1 cellular context compared by ENCODE assay signal in genomic region chr10:21099291-21099800, GRCh38.
TF ChIP-seq lines count a peak whose summit lies in the region.

No MANE protein-coding gene starts in this region.

TF ChIP-seq in K562, 482 proteins besides CTCF, POLR2A, EP300 and RAD21 (continued from another document and continues in another):
- no peak for TF ChIP-seq MTF1 (CRISPR knock-in tag; IDR thresholded peaks at IDR 0.05; ENCODE audit: borderline replicate concordance)
- no peak for TF ChIP-seq ZNF133 (CRISPR knock-in tag; IDR thresholded peaks at IDR 0.05)
- TF ChIP-seq, protein P1, sequence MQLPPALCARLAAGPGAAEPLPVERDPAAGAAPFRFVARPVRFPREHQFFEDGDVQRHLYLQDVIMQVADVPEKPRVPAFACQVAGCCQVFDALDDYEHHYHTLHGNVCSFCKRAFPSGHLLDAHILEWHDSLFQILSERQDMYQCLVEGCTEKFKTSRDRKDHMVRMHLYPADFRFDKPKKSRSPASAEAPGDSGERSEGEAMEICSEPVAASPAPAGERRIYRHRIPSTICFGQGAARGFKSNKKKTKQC (CRISPR knock-in tag; IDR thresholded peaks at IDR 0.05): no peak
- TF ChIP-seq CBFB (CRISPR knock-in tag; IDR thresholded peaks at IDR 0.05): no peak
- peak; percentile 94 for TF ChIP-seq ZNF584 (CRISPR knock-in tag; IDR thresholded peaks at IDR 0.05; ENCODE audit: low read depth)
- TF ChIP-seq PCBP2 (IDR thresholded peaks at IDR 0.05; ENCODE audit: low read depth, low read length, poor library complexity, severe bottlenecking): no peak
- TF ChIP-seq, protein P2, sequence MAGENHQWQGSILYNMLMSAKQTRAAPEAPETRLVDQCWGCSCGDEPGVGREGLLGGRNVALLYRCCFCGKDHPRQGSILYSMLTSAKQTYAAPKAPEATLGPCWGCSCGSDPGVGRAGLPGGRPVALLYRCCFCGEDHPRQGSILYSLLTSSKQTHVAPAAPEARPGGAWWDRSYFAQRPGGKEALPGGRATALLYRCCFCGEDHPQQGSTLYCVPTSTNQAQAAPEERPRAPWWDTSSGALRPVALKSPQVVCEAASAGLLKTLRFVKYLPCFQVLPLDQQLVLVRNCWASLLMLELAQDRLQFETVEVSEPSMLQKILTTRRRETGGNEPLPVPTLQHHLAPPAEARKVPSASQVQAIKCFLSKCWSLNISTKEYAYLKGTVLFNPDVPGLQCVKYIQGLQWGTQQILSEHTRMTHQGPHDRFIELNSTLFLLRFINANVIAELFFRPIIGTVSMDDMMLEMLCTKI (IDR thresholded peaks at IDR 0.05; ENCODE audit: partially characterized antibody): no peak
- no peak for TF ChIP-seq SIN3B (IDR thresholded peaks at IDR 0.05; ENCODE audit: low read depth)
- no peak for TF ChIP-seq BRCA1 (IDR thresholded peaks at IDR 0.05)
- no peak for TF ChIP-seq BRCA1 (CRISPR knock-in tag; IDR thresholded peaks at IDR 0.05)
- TF ChIP-seq CEBPB (tag; IDR thresholded peaks at IDR 0.05): no peak
- no peak for TF ChIP-seq NFRKB (IDR thresholded peaks at IDR 0.05; ENCODE audit: low read depth)
- no peak for TF ChIP-seq GTF2F1 (IDR thresholded peaks at IDR 0.05; ENCODE audit: low read depth, low read length)
- TF ChIP-seq, protein P3, sequence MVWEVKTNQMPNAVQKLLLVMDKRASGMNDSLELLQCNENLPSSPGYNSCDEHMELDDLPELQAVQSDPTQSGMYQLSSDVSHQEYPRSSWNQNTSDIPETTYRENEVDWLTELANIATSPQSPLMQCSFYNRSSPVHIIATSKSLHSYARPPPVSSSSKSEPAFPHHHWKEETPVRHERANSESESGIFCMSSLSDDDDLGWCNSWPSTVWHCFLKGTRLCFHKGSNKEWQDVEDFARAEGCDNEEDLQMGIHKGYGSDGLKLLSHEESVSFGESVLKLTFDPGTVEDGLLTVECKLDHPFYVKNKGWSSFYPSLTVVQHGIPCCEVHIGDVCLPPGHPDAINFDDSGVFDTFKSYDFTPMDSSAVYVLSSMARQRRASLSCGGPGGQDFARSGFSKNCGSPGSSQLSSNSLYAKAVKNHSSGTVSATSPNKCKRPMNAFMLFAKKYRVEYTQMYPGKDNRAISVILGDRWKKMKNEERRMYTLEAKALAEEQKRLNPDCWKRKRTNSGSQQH (CRISPR knock-in tag; IDR thresholded peaks at IDR 0.05): no peak
- TF ChIP-seq ZNF766 (CRISPR knock-in tag; conservative IDR thresholded peaks at IDR 0.05): peak; percentile 64; the same call in 1 of the 2 replicates
- no peak for TF ChIP-seq PHF20 (IDR thresholded peaks at IDR 0.05; ENCODE audit: partially characterized antibody)
- no peak for TF ChIP-seq MYBL2 (IDR thresholded peaks at IDR 0.05; ENCODE audit: low read depth)
- TF ChIP-seq MYBL2 (CRISPR knock-in tag; IDR thresholded peaks at IDR 0.05; ENCODE audit: borderline replicate concordance): no peak
- no peak for TF ChIP-seq ZNF316 (IDR thresholded peaks at IDR 0.05)
- no peak for TF ChIP-seq TAF7 (tag; IDR thresholded peaks at IDR 0.05)
- no peak for TF ChIP-seq HDAC3 (IDR thresholded peaks at IDR 0.05; ENCODE audit: borderline replicate concordance, partially characterized antibody)
- no peak for TF ChIP-seq ZNF121 (CRISPR knock-in tag; conservative IDR thresholded peaks at IDR 0.05)
- TF ChIP-seq ZHX1 (conservative IDR thresholded peaks at IDR 0.05; ENCODE audit: low read length): no peak
- peak; percentile 56; the same call in 1 of the 2 replicates for TF ChIP-seq ZNF239 (CRISPR knock-in tag; IDR thresholded peaks at IDR 0.05)
- TF ChIP-seq, protein P4, sequence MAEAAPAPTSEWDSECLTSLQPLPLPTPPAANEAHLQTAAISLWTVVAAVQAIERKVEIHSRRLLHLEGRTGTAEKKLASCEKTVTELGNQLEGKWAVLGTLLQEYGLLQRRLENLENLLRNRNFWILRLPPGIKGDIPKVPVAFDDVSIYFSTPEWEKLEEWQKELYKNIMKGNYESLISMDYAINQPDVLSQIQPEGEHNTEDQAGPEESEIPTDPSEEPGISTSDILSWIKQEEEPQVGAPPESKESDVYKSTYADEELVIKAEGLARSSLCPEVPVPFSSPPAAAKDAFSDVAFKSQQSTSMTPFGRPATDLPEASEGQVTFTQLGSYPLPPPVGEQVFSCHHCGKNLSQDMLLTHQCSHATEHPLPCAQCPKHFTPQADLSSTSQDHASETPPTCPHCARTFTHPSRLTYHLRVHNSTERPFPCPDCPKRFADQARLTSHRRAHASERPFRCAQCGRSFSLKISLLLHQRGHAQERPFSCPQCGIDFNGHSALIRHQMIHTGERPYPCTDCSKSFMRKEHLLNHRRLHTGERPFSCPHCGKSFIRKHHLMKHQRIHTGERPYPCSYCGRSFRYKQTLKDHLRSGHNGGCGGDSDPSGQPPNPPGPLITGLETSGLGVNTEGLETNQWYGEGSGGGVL (CRISPR knock-in tag; IDR thresholded peaks at IDR 0.05): no peak
- no peak for TF ChIP-seq TAF15 (IDR thresholded peaks at IDR 0.05; ENCODE audit: low read depth, low read length)
- TF ChIP-seq, protein P5, sequence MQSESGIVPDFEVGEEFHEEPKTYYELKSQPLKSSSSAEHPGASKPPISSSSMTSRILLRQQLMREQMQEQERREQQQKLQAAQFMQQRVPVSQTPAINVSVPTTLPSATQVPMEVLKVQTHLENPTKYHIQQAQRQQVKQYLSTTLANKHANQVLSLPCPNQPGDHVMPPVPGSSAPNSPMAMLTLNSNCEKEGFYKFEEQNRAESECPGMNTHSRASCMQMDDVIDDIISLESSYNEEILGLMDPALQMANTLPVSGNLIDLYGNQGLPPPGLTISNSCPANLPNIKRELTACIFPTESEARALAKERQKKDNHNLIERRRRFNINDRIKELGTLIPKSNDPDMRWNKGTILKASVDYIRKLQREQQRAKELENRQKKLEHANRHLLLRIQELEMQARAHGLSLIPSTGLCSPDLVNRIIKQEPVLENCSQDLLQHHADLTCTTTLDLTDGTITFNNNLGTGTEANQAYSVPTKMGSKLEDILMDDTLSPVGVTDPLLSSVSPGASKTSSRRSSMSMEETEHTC (IDR thresholded peaks at IDR 0.05): no peak
- no peak for TF ChIP-seq SP2 (IDR thresholded peaks at IDR 0.05; ENCODE audit: extremely low read depth, low read depth, low read length, poor library complexity, severe bottlenecking)
- TF ChIP-seq ZNF395 (CRISPR knock-in tag; IDR thresholded peaks at IDR 0.05): peak; percentile 63
- TF ChIP-seq WHSC1 (IDR thresholded peaks at IDR 0.05; ENCODE audit: low read length): no peak
- no peak for TF ChIP-seq PPARD (CRISPR knock-in tag; IDR thresholded peaks at IDR 0.05)
- TF ChIP-seq BCL6 (CRISPR knock-in tag; IDR thresholded peaks at IDR 0.05): no peak
- TF ChIP-seq, protein P6, sequence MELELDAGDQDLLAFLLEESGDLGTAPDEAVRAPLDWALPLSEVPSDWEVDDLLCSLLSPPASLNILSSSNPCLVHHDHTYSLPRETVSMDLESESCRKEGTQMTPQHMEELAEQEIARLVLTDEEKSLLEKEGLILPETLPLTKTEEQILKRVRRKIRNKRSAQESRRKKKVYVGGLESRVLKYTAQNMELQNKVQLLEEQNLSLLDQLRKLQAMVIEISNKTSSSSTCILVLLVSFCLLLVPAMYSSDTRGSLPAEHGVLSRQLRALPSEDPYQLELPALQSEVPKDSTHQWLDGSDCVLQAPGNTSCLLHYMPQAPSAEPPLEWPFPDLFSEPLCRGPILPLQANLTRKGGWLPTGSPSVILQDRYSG (tag; conservative IDR thresholded peaks at IDR 0.05; ENCODE audit: low read depth): no peak
- 0 out of 4 replicates have a peak, but pooled peaks of 1 of the 2 experiments have one; percentile 18 for TF ChIP-seq TEAD1 (CRISPR knock-in tag; IDR thresholded peaks at IDR 0.05)
- no peak for TF ChIP-seq KLF13 (tag; IDR thresholded peaks at IDR 0.05; ENCODE audit: borderline replicate concordance, low read depth)
- no peak for TF ChIP-seq MYNN (IDR thresholded peaks at IDR 0.05)
- TF ChIP-seq MYNN (CRISPR knock-in tag; IDR thresholded peaks at IDR 0.05): no peak
- TF ChIP-seq FOSL1 (tag; conservative IDR thresholded peaks at IDR 0.05): no peak
- TF ChIP-seq DDX20 (tag; IDR thresholded peaks at IDR 0.05; ENCODE audit: low read depth): peak; percentile 80; the same call in 1 of the 2 replicates
- no peak for TF ChIP-seq ZBTB2 (IDR thresholded peaks at IDR 0.05)
- no peak for TF ChIP-seq KLF10 (CRISPR knock-in tag; IDR thresholded peaks at IDR 0.05)
- TF ChIP-seq ETV1 (tag; conservative IDR thresholded peaks at IDR 0.05; ENCODE audit: low read depth): no peak
- no peak for TF ChIP-seq JUN (IDR thresholded peaks at IDR 0.05; ENCODE audit: borderline replicate concordance, low read depth, low read length)
- no peak for TF ChIP-seq JUN (CRISPR knock-in tag; IDR thresholded peaks at IDR 0.05; ENCODE audit: borderline replicate concordance)
- TF ChIP-seq, protein P7, sequence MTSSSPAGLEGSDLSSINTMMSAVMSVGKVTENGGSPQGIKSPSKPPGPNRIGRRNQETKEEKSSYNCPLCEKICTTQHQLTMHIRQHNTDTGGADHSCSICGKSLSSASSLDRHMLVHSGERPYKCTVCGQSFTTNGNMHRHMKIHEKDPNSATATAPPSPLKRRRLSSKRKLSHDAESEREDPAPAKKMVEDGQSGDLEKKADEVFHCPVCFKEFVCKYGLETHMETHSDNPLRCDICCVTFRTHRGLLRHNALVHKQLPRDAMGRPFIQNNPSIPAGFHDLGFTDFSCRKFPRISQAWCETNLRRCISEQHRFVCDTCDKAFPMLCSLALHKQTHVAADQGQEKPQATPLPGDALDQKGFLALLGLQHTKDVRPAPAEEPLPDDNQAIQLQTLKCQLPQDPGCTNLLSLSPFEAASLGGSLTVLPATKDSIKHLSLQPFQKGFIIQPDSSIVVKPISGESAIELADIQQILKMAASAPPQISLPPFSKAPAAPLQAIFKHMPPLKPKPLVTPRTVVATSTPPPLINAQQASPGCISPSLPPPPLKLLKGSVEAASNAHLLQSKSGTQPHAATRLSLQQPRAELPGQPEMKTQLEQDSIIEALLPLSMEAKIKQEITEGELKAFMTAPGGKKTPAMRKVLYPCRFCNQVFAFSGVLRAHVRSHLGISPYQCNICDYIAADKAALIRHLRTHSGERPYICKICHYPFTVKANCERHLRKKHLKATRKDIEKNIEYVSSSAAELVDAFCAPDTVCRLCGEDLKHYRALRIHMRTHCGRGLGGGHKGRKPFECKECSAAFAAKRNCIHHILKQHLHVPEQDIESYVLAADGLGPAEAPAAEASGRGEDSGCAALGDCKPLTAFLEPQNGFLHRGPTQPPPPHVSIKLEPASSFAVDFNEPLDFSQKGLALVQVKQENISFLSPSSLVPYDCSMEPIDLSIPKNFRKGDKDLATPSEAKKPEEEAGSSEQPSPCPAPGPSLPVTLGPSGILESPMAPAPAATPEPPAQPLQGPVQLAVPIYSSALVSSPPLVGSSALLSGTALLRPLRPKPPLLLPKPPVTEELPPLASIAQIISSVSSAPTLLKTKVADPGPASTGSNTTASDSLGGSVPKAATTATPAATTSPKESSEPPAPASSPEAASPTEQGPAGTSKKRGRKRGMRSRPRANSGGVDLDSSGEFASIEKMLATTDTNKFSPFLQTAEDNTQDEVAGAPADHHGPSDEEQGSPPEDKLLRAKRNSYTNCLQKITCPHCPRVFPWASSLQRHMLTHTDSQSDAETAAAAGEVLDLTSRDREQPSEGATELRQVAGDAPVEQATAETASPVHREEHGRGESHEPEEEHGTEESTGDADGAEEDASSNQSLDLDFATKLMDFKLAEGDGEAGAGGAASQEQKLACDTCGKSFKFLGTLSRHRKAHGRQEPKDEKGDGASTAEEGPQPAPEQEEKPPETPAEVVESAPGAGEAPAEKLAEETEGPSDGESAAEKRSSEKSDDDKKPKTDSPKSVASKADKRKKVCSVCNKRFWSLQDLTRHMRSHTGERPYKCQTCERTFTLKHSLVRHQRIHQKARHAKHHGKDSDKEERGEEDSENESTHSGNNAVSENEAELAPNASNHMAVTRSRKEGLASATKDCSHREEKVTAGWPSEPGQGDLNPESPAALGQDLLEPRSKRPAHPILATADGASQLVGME (CRISPR knock-in tag; IDR thresholded peaks at IDR 0.05): no peak
- no peak for TF ChIP-seq ZNF324 (CRISPR knock-in tag; IDR thresholded peaks at IDR 0.05)
- no peak for TF ChIP-seq ZNF253 (CRISPR knock-in tag; conservative IDR thresholded peaks at IDR 0.05)
- no peak for TF ChIP-seq POU5F1 (IDR thresholded peaks at IDR 0.05; ENCODE audit: borderline replicate concordance, low read depth, low read length, partially characterized antibody)
